Comparison of ENCODE assay signal across 8 cellular contexts in the genomic region with DNA sequence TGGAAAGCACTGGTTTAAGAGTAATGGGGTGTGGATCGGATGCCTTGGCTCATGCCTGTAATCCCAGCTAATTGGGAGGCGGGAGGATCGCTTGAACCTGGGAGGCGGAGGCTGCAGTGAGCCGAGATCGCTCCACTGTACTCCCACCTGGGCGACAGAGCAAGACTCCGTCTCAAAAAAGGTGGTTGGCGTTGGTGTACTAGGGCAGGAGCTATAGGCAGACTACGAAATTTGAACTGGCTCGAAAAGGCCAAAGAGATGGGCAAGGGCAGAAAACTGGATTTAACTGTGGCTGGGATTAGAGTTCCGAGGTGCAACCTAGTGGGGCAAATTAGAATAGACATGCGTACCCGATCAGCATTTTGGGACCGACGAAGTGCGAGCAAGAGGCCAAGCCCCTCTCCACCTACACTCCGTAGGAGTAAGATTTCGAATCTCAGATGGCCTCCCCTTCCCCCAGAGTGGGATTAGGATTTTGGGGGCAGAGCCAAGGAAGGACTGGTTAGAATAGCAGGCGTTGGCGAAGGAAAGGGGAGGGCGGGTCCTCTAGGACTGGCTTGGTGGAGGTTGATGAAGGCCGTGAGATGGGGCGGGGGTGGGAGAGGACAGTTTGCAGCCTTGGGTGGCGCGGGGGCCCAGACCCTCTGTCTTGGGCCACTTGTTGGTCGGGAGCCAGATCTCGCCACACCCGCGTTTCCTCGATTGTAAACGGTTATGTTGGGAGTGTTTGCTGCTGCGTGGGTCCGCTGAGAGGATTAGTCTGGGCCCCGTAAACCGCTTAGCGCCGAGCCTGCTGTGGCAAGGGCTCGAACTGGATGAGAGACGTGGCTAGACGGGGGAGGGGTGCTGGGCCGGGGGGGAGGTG. TPM values are rescaled to one million over a fixed set of nuclear protein-coding genes. Genes with fewer than 3 reads are reported as not detected.
DNase-seq lines count a peak whose midpoint lies in the region; ATAC-seq lines count a peak whose summit lies in the region.

No MANE protein-coding gene starts in this region.

- peak overlapping the region; percentile 72 for H3K4me3 ChIP-seq in HUES64 (ENCODE audit: low read length)

- H3K27me3 ChIP-seq in HUES64 (ENCODE audit: insufficient read depth, low read length) = peaks cover 12% of the 10 kb centered on the region

- 14% methylated on average over 40 of the region's 42 CpGs for WGBS in HUES64

- peak overlapping the region; percentile 78 for H3K9ac ChIP-seq in HUES64 (ENCODE audit: low read depth, low read length)

- H3K4me1 ChIP-seq in HUES64 (ENCODE audit: insufficient read depth, low read length) = peaks cover 6% of the 10 kb centered on the region; the same call in 1 of the 2 replicates

- peak; percentile 87 for DNase-seq in D341Med (ENCODE audit: low spot score)
- DNase-seq in iPS-NIHi11 (ENCODE audit: low spot score) = peak; percentile 37
- peak; percentile 32 for DNase-seq in stimulated activated CD8-positive, alpha-beta memory T cell treated with anti-CD3 and anti-CD28 coated beads, Interleukin-12 subunit alpha, Interleukin-12 subunit beta, amount 100 ng/mL, for 24 hours (ENCODE audit: extremely low read depth)
- no peak for DNase-seq in NCI-H2107 (lab: John Stamatoyannopoulos, UW)

- peaks cover 24% of the 10 kb centered on the region for H3K36me3 ChIP-seq in HUES64 (ENCODE audit: insufficient read depth, low read length)

- no peak for ATAC-seq in GM19324 (IDR thresholded peaks at IDR 0.05; ENCODE audit: low FRiP score, unreplicated experiment)
- ATAC-seq in activated CD4-positive, CD25-positive, alpha-beta regulatory T cell treated with anti-CD3 and anti-CD28 coated beads, Interleukin-2, amount 50 U/mL, for 24 hours = no peak

- H3K27ac ChIP-seq in HUES64 (ENCODE audit: low read depth, low read length) (peak overlapping the region; percentile 99), angular gyrus (ENCODE audit: low read depth, low read length) (peak overlapping the region; percentile 97)

- no peaks in the 10 kb centered on the region for H3K9me3 ChIP-seq in HUES64 (ENCODE audit: insufficient read depth, low read depth, low read length)

RNA-seq across cellular contexts. Expression of a gene that starts 2.0 kb away (rescaled TPM):
- polyA plus RNA-seq in HUES64 (2013, experiment 1 of 2) = 3.9 TPM
- 6.5 TPM for polyA plus RNA-seq in HUES64 (2013, experiment 2 of 2)

RNA-seq across cellular contexts. Expression of a gene that starts 16.4 kb away (rescaled TPM):
- 16.7 TPM for polyA plus RNA-seq in HUES64 (2013, experiment 1 of 2)
- polyA plus RNA-seq in HUES64 (2013, experiment 2 of 2) = 16.2 TPM

RNA-seq across cellular contexts. Expression of a gene that starts 37.0 kb away (rescaled TPM):
- polyA plus RNA-seq in HUES64 (2013, experiment 1 of 2) = 0.10 TPM
- 0.13 TPM for polyA plus RNA-seq in HUES64 (2013, experiment 2 of 2)

RNA-seq across cellular contexts. Expression of a gene that starts 41.7 kb away (rescaled TPM):
- 15.9 TPM for polyA plus RNA-seq in HUES64 (2013, experiment 1 of 2)
- 13.9 TPM for polyA plus RNA-seq in HUES64 (2013, experiment 2 of 2)

RNA-seq across cellular contexts. Expression of a gene that starts 59.3 kb away (rescaled TPM):
- polyA plus RNA-seq in HUES64 (2013, experiment 1 of 2) = not detected
- not detected for polyA plus RNA-seq in HUES64 (2013, experiment 2 of 2)
